Comparison of ENCODE assay signal across 2 cellular contexts in the genomic region with DNA sequence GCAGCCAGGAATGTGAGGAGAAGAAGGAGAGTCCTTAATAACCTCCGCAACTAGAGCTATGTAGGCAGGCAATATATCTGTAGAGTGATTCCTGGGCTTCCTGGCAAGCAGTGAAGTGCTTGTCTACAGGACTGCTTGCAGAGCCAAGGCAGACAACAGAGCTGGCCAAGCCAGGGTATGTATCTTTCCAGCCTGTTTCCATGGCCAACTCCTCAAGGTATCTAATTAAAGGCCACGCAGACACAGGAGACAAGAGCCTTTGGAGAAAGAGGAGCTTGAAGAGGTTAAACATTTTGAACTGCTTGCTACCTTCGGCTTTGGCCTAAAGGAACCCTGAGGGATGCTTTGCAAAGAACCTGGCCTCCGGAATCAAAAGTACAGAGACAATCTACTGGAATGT.
TF ChIP-seq lines count a peak whose summit lies in the region.

No MANE protein-coding gene starts in this region.

TF ChIP-seq in GM23338, 12 proteins besides CTCF, POLR2A, EP300 and RAD21 (continued from another document):
- TF ChIP-seq, protein P1, sequence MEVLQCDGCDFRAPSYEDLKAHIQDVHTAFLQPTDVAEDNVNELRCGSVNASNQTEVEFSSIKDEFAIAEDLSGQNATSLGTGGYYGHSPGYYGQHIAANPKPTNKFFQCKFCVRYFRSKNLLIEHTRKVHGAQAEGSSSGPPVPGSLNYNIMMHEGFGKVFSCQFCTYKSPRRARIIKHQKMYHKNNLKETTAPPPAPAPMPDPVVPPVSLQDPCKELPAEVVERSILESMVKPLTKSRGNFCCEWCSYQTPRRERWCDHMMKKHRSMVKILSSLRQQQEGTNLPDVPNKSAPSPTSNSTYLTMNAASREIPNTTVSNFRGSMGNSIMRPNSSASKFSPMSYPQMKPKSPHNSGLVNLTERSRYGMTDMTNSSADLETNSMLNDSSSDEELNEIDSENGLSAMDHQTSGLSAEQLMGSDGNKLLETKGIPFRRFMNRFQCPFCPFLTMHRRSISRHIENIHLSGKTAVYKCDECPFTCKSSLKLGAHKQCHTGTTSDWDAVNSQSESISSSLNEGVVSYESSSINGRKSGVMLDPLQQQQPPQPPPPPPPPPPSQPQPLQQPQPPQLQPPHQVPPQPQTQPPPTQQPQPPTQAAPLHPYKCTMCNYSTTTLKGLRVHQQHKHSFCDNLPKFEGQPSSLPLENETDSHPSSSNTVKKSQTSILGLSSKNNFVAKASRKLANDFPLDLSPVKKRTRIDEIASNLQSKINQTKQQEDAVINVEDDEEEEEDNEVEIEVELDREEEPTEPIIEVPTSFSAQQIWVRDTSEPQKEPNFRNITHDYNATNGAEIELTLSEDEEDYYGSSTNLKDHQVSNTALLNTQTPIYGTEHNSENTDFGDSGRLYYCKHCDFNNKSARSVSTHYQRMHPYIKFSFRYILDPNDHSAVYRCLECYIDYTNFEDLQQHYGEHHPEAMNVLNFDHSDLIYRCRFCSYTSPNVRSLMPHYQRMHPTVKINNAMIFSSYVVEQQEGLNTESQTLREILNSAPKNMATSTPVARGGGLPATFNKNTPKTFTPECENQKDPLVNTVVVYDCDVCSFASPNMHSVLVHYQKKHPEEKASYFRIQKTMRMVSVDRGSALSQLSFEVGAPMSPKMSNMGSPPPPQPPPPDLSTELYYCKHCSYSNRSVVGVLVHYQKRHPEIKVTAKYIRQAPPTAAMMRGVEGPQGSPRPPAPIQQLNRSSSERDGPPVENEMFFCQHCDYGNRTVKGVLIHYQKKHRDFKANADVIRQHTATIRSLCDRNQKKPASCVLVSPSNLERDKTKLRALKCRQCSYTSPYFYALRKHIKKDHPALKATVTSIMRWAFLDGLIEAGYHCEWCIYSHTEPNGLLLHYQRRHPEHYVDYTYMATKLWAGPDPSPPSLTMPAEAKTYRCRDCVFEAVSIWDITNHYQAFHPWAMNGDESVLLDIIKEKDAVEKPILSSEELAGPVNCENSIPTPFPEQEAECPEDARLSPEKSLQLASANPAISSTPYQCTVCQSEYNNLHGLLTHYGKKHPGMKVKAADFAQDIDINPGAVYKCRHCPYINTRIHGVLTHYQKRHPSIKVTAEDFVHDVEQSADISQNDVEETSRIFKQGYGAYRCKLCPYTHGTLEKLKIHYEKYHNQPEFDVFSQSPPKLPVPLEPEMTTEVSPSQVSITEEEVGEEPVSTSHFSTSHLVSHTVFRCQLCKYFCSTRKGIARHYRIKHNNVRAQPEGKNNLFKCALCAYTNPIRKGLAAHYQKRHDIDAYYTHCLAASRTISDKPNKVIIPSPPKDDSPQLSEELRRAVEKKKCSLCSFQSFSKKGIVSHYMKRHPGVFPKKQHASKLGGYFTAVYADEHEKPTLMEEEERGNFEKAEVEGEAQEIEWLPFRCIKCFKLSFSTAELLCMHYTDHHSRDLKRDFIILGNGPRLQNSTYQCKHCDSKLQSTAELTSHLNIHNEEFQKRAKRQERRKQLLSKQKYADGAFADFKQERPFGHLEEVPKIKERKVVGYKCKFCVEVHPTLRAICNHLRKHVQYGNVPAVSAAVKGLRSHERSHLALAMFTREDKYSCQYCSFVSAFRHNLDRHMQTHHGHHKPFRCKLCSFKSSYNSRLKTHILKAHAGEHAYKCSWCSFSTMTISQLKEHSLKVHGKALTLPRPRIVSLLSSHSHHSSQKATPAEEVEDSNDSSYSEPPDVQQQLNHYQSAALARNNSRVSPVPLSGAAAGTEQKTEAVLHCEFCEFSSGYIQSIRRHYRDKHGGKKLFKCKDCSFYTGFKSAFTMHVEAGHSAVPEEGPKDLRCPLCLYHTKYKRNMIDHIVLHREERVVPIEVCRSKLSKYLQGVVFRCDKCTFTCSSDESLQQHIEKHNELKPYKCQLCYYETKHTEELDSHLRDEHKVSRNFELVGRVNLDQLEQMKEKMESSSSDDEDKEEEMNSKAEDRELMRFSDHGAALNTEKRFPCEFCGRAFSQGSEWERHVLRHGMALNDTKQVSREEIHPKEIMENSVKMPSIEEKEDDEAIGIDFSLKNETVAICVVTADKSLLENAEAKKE (CRISPR knock-in tag; IDR thresholded peaks at IDR 0.05): peak; percentile 75; the same call in 1 of the 2 replicates
- no peak for TF ChIP-seq STAT1 (IDR thresholded peaks at IDR 0.05; ENCODE audit: unreplicated experiment)

TF ChIP-seq in WTC11, 78 proteins besides CTCF, POLR2A, EP300 and RAD21 (continued from another document):
- TF ChIP-seq, protein P2, sequence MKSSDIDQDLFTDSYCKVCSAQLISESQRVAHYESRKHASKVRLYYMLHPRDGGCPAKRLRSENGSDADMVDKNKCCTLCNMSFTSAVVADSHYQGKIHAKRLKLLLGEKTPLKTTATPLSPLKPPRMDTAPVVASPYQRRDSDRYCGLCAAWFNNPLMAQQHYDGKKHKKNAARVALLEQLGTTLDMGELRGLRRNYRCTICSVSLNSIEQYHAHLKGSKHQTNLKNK (CRISPR knock-in tag; IDR thresholded peaks at IDR 0.05): no peak
- TF ChIP-seq JUN (CRISPR knock-in tag; IDR thresholded peaks at IDR 0.05) (no peak), NFYB (CRISPR knock-in tag; conservative IDR thresholded peaks at IDR 0.05; ENCODE audit: low read depth) (no peak), ZBTB21 (CRISPR knock-in tag; IDR thresholded peaks at IDR 0.05; ENCODE audit: borderline replicate concordance) (no peak), EMX1 (CRISPR knock-in tag; IDR thresholded peaks at IDR 0.05) (no peak), GABPB1 (CRISPR knock-in tag; IDR thresholded peaks at IDR 0.05) (no peak)
- TF ChIP-seq, protein P3, sequence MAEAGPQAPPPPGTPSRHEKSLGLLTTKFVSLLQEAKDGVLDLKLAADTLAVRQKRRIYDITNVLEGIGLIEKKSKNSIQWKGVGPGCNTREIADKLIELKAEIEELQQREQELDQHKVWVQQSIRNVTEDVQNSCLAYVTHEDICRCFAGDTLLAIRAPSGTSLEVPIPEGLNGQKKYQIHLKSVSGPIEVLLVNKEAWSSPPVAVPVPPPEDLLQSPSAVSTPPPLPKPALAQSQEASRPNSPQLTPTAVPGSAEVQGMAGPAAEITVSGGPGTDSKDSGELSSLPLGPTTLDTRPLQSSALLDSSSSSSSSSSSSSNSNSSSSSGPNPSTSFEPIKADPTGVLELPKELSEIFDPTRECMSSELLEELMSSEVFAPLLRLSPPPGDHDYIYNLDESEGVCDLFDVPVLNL (CRISPR knock-in tag; IDR thresholded peaks at IDR 0.05; ENCODE audit: borderline replicate concordance, low read depth): no peak
